8 cellular contexts compared by ENCODE assay signal in the genomic region with DNA sequence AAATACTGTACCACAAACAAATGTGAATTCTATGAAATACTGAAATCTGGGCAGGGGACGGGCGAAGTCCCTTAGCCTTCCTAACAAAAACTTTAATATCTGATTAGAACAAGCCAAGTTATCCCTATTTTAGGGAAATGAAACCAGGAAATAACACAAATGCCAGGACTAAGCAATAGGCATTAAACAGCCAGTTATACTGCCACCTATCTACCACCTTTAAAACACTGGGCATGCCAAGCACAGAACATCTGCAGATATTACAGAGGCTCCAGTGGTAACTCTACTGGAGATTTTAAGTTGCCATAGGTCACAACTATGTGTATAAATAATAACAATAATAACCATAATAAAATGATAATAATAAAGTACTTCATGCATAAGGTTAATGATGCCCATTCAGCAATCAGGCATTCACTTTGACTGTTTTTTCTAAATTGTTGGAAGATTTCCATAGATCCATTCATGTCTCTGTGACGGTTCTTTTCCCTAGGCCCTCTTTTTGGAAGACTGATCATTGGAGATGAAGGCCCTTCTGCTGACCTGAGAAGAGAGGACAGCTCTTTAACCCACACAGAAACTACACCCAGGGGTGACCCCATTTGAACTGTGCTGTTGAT.
DNase-seq lines count a peak whose midpoint lies in the region; ATAC-seq and TF ChIP-seq lines count a peak whose summit lies in the region.

No MANE protein-coding gene starts in this region.

- peak; percentile 59 for ATAC-seq in IMR-90 (ENCODE audit: low read depth)
- ATAC-seq in activated T-cell treated with anti-CD3 and anti-CD28 coated beads, Interleukin-2, amount 50 U/mL, for 72 hours (replicated peaks in 1 of 2) = no peak
- ATAC-seq in activated T-cell treated with anti-CD3 and anti-CD28 coated beads, Interleukin-2, amount 50 U/mL, for 4 hours = no peak

- H2AK5ac ChIP-seq in IMR-90 (ENCODE audit: low read depth, low read length) = no peak overlapping the region

- H3K27me3 ChIP-seq in IMR-90 (ENCODE audit: control insufficient read depth, insufficient read depth, low read length) = no peaks in the 10 kb centered on the region
- H3K27me3 ChIP-seq in liver (ENCODE audit: control insufficient read depth in 4 of 4, insufficient read depth in 4 of 4, low read length in 3 of 4) = peaks cover 0 to 4% (median 0%) of the 10 kb centered on the region in 4 donors

- H3K4me1 Mint-ChIP-seq in activated T-cell treated with anti-CD3 and anti-CD28 coated beads, Interleukin-2, amount 50 U/mL, for 72 hours (ENCODE audit: low read depth) = no peaks in the 10 kb centered on the region
- H3K4me1 Mint-ChIP-seq in activated T-cell treated with anti-CD3 and anti-CD28 coated beads, Interleukin-2, amount 50 U/mL, for 4 hours (ENCODE audit: low read depth) = no peaks in the 10 kb centered on the region

- POLR2A ChIA-PET in IMR-90 (lab: Charles Lee; ENCODE audit: unreplicated experiment) = no interaction called here

- no peak overlapping the region for H4K8ac ChIP-seq in IMR-90 (ENCODE audit: low read depth in 2 of 2, low read length in 2 of 2)

- TF ChIP-seq POLR2A in IMR-90 (IDR thresholded peaks at IDR 0.05; ENCODE audit: low read depth, low read length) = no peak

- no peak overlapping the region for H3K56ac ChIP-seq in IMR-90 (ENCODE audit: extremely low read depth, insufficient read depth, low read length)

- no peak overlapping the region for H2BK5ac ChIP-seq in IMR-90 (ENCODE audit: low read depth, low read length, poor library complexity, severe bottlenecking)

- intact Hi-C loops in IMR-90 (cut with micrococcal nuclease) = no loop called here

- H3K18ac ChIP-seq in IMR-90 (ENCODE audit: low read depth, low read length) = no peak overlapping the region

- CTCF ChIA-PET in IMR-90 (lab: Yijun Ruan, JAX) = interaction anchor here (0.8 kb wide), 1 partner anchor 18 kb away, joined by 3 read pairs; no protein-coding TSS in a partner anchor

- no peak overlapping the region for H2AK9ac ChIP-seq in IMR-90 (replicated peaks; ENCODE audit: low read depth, low read length, poor library complexity)

- H3K27ac Mint-ChIP-seq in activated T-cell treated with anti-CD3 and anti-CD28 coated beads, Interleukin-2, amount 50 U/mL, for 72 hours = no peak overlapping the region

- no peak overlapping the region for H2BK120ac ChIP-seq in IMR-90 (ENCODE audit: low read depth, low read length)

- DNase-seq in Caki2 (ENCODE audit: low read depth) (peak; percentile 4), IMR-90 (peak; percentile 7), GF-D8 (lab: John Stamatoyannopoulos, UW) (no peak), NCI-H526 treated with DMSO at 0.1 percent for 48 hours (lab: John Stamatoyannopoulos, UW) (no peak)
- no peak for DNase-seq in activated T-cell treated with anti-CD3 and anti-CD28 coated beads, Interleukin-2, amount 50 U/mL, for 72 hours
- DNase-seq in activated T-cell treated with anti-CD3 and anti-CD28 coated beads, Interleukin-2, amount 50 U/mL, for 4 hours = no peak

- TF ChIP-seq RAD21 in IMR-90 (IDR thresholded peaks at IDR 0.05; ENCODE audit: low read length) = peak; percentile 18; the same call in 1 of the 2 replicates
- peak in 1 of 2 donors; percentile 9 for TF ChIP-seq RAD21 in liver (IDR thresholded peaks at IDR 0.05)

- no peak overlapping the region for H4K91ac ChIP-seq in IMR-90 (ENCODE audit: insufficient read depth, low read depth, low read length)

- dilution Hi-C loops in IMR-90 (cut with HindIII; ENCODE audit: low sequenced_read_pairs, unreplicated experiment) = no loop called here

- no peak overlapping the region for H2AFZ ChIP-seq in IMR-90 (replicated peaks; ENCODE audit: low read length, poor library complexity)

- H2BK15ac ChIP-seq in IMR-90 (ENCODE audit: low read depth, low read length) = no peak overlapping the region

- H3K14ac ChIP-seq in IMR-90 (replicated peaks; ENCODE audit: low read depth, low read length) = no peak overlapping the region

- no peak overlapping the region for H2BK20ac ChIP-seq in IMR-90 (ENCODE audit: low read depth, low read length)

- BruUV-seq in IMR-90 (replicated peaks; lab: Mats Ljungman, UMichigan) = no TSS peak

- TF ChIP-seq CTCF in IMR-90 (conservative IDR thresholded peaks at IDR 0.05; ENCODE audit: low read depth, low read length) = peak; percentile 46; the same call in 1 of the 2 replicates
- peak; percentile 39; the same call in 1 of the 2 replicates for TF ChIP-seq CTCF in WI38 (IDR thresholded peaks at IDR 0.05; ENCODE audit: low read depth, low read length)
- peak; percentile 16 for TF ChIP-seq CTCF in liver (IDR thresholded peaks at IDR 0.05; ENCODE audit: low read depth, low read length, missing input control)

- in situ Hi-C loops in Caki2 (cut with HindIII; ENCODE audit: low pct_unique_long_range_greater_than_20kb, low sequenced_read_pairs) = no loop called here
- in situ Hi-C loops in IMR-90 (cut with MboI; ENCODE audit: low sequenced_read_pairs) = loop anchor here (25.0 kb wide), 1 partner anchor 761 kb away; no protein-coding TSS in a partner anchor

- peaks cover 0 to 4% of the 10 kb centered on the region in 2 experiments; a peak in 1 of 4 replicates for H3K79me1 ChIP-seq in IMR-90 (ENCODE audit: low read depth in 1 of 2, low read length in 2 of 2)

- peaks cover 0 to 2% of the 10 kb centered on the region in 2 donors for H3K9me3 Mint-ChIP-seq in activated T-cell treated with anti-CD3 and anti-CD28 coated beads, Interleukin-2, amount 50 U/mL, for 72 hours
- no peaks in the 10 kb centered on the region for H3K9me3 Mint-ChIP-seq in activated T-cell treated with anti-CD3 and anti-CD28 coated beads, Interleukin-2, amount 50 U/mL, for 4 hours

- no peak overlapping the region for H3K27ac ChIP-seq in IMR-90 (ENCODE audit: insufficient read depth, low read length)
- H3K27ac ChIP-seq in liver (ENCODE audit: low read depth in 1 of 2, low read length in 2 of 2) = no peak overlapping the region

- H3K9ac ChIP-seq in IMR-90 (ENCODE audit: low read depth, low read length) (no peak overlapping the region), liver (ENCODE audit: low read depth in 1 of 2, low read length in 2 of 2) (no peak overlapping the region)

- H3K23ac ChIP-seq in IMR-90 (ENCODE audit: low read depth, low read length) = no peak overlapping the region

- H3K4me2 ChIP-seq in IMR-90 (ENCODE audit: low read depth, low read length) = no peak overlapping the region

- no peaks in the 10 kb centered on the region for H4K20me1 ChIP-seq in IMR-90 (ENCODE audit: insufficient read depth, low read length)

- H3K4me1 ChIP-seq in IMR-90 (ENCODE audit: control insufficient read depth, insufficient read depth, low read length) (no peaks in the 10 kb centered on the region), liver (ENCODE audit: control insufficient read depth in 4 of 4, insufficient read depth in 4 of 4, low read length in 3 of 4) (no peaks in the 10 kb centered on the region)

- WGBS in IMR-90 (ENCODE audit: extremely low coverage in 2 of 2, insufficient read length in 1 of 2), 2 experiments = no CpG with 5 or more reads among the region's 3 CpGs
- 77% methylated on average over 3 of the region's 3 CpGs for WGBS in liver

- H4K5ac ChIP-seq in IMR-90 (ENCODE audit: low read depth, low read length) = no peak overlapping the region

- H3K27me3 Mint-ChIP-seq in activated T-cell treated with anti-CD3 and anti-CD28 coated beads, Interleukin-2, amount 50 U/mL, for 72 hours (ENCODE audit: low read depth) = no peaks in the 10 kb centered on the region
- H3K27me3 Mint-ChIP-seq in activated T-cell treated with anti-CD3 and anti-CD28 coated beads, Interleukin-2, amount 50 U/mL, for 4 hours (ENCODE audit: low read depth) = no peaks in the 10 kb centered on the region

- no peak overlapping the region for H3K4ac ChIP-seq in IMR-90 (ENCODE audit: low read depth, low read length)

- no peaks in the 10 kb centered on the region for H3K36me3 Mint-ChIP-seq in activated T-cell treated with anti-CD3 and anti-CD28 coated beads, Interleukin-2, amount 50 U/mL, for 72 hours (ENCODE audit: insufficient read depth in 2 of 2)
- no peaks in the 10 kb centered on the region for H3K36me3 Mint-ChIP-seq in activated T-cell treated with anti-CD3 and anti-CD28 coated beads, Interleukin-2, amount 50 U/mL, for 4 hours (ENCODE audit: insufficient read depth)

- no peak overlapping the region for H3K4me3 ChIP-seq in IMR-90 (ENCODE audit: insufficient read depth, low read depth, low read length)
- H3K4me3 ChIP-seq in WI38 (ENCODE audit: low read depth, low read length) = no peak overlapping the region
- H3K4me3 ChIP-seq in liver (ENCODE audit: low read depth in 1 of 3, low read length in 3 of 3) = no peak overlapping the region

- H3K9me1 ChIP-seq in IMR-90 (ENCODE audit: insufficient read depth, low read length) = 0 out of 2 replicates have a peak, but pooled peaks cover 2% of the 10 kb centered on the region

- H3K9me3 ChIP-seq in IMR-90 (ENCODE audit: control insufficient read depth, insufficient read depth, low read length) = no peaks in the 10 kb centered on the region
- no peaks in the 10 kb centered on the region for H3K9me3 ChIP-seq in liver (ENCODE audit: control insufficient read depth in 4 of 4, low read length in 3 of 4)

- H3K4me3 Mint-ChIP-seq in activated T-cell treated with anti-CD3 and anti-CD28 coated beads, Interleukin-2, amount 50 U/mL, for 72 hours = no peak overlapping the region
- no peak overlapping the region for H3K4me3 Mint-ChIP-seq in activated T-cell treated with anti-CD3 and anti-CD28 coated beads, Interleukin-2, amount 50 U/mL, for 4 hours

- H3K36me3 ChIP-seq in IMR-90 (ENCODE audit: control insufficient read depth, insufficient read depth, low read length) (no peaks in the 10 kb centered on the region), liver (ENCODE audit: control insufficient read depth in 4 of 4, insufficient read depth in 3 of 4, low read depth in 1 of 4, low read length in 3 of 4) (no peaks in the 10 kb centered on the region)

TF ChIP-seq in IMR-90, 13 proteins besides CTCF, POLR2A, EP300 and RAD21:
- TF ChIP-seq CEBPB (IDR thresholded peaks at IDR 0.05; ENCODE audit: low read depth, low read length) = no peak
- 0 out of 2 replicates have a peak, but pooled peaks have one; percentile 7 for TF ChIP-seq SMC3 (IDR thresholded peaks at IDR 0.05; ENCODE audit: low read depth, low read length)

TF ChIP-seq in liver, 16 proteins besides CTCF, POLR2A, EP300 and RAD21 (continues in another document):
- TF ChIP-seq FOXA2 (IDR thresholded peaks at IDR 0.05) (no peak), HNF4G (IDR thresholded peaks at IDR 0.05) (no peak)

Comparison
In these comparisons a context has a peak if more than half of its experiments do, and no peak if none do; other contexts are left out.
1. DNase-seq: peak in Caki2 (single experiment) and IMR-90 (single experiment); none in activated T-cell treated with anti-CD3 and anti-CD28 coated beads, Interleukin-2, amount 50 U/mL, for 72 hours (0 of 2), activated T-cell treated with anti-CD3 and anti-CD28 coated beads, Interleukin-2, amount 50 U/mL, for 4 hours (single experiment), GF-D8 (single experiment) and NCI-H526 treated with DMSO at 0.1 percent for 48 hours (single experiment).
2. Peak in every context shown above with its lines, with median percentiles within 50 percentile points of each other: CTCF ChIP-seq.